1 cellular context compared by ENCODE assay signal in the genomic region with DNA sequence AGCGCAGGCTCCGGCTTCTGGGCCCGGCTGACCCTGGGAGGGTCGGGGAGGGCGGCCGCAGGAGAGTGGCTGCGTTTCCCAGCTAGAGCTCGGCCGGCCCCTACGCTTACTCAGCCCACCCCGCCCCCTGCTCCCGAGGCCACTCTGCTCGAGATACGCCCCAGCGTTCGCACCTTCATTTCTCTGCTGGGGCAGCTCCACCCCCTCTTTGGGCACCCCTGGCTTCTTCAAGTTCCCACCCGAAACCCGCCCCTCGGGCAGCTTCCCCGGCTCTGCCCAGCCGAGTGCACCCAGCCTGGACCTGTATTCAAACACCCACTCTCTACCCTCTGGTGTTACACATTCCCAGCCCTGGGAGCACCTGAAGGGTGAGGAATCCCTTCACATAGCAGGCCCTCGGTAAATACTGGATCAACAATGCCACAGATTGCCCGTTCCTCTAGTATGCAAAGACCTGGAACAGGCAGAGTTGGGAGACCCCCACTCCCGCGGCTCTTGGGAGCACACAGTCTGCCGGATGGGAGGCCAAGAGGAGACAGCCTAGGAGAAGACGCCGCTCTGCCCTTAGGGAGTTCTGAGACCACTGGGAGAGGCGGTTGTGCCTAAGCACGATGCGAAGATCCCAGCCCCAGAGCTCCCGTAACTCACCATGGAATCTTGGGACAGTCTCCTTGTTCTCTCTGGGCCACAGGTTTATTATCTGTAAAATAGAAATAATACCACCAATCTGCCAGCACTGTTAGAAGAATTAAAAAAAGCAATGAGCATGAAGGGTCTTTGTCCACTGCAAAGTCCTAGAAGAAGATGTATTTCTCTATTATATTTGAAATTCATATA.
A peak's percentile ranks its signal among the peaks of the same experiment; 100 is the strongest.
TF ChIP-seq lines count a peak whose summit lies in the region.

No MANE protein-coding gene starts in this region.

TF ChIP-seq in HepG2, 621 proteins besides CTCF, POLR2A, EP300 and RAD21 (continued from another document):
- TF ChIP-seq, protein P1, sequence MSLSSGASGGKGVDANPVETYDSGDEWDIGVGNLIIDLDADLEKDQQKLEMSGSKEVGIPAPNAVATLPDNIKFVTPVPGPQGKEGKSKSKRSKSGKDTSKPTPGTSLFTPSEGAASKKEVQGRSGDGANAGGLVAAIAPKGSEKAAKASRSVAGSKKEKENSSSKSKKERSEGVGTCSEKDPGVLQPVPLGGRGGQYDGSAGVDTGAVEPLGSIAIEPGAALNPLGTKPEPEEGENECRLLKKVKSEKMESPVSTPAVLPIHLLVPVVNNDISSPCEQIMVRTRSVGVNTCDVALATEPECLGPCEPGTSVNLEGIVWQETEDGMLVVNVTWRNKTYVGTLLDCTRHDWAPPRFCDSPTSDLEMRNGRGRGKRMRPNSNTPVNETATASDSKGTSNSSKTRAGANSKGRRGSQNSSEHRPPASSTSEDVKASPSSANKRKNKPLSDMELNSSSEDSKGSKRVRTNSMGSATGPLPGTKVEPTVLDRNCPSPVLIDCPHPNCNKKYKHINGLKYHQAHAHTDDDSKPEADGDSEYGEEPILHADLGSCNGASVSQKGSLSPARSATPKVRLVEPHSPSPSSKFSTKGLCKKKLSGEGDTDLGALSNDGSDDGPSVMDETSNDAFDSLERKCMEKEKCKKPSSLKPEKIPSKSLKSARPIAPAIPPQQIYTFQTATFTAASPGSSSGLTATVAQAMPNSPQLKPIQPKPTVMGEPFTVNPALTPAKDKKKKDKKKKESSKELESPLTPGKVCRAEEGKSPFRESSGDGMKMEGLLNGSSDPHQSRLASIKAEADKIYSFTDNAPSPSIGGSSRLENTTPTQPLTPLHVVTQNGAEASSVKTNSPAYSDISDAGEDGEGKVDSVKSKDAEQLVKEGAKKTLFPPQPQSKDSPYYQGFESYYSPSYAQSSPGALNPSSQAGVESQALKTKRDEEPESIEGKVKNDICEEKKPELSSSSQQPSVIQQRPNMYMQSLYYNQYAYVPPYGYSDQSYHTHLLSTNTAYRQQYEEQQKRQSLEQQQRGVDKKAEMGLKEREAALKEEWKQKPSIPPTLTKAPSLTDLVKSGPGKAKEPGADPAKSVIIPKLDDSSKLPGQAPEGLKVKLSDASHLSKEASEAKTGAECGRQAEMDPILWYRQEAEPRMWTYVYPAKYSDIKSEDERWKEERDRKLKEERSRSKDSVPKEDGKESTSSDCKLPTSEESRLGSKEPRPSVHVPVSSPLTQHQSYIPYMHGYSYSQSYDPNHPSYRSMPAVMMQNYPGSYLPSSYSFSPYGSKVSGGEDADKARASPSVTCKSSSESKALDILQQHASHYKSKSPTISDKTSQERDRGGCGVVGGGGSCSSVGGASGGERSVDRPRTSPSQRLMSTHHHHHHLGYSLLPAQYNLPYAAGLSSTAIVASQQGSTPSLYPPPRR (CRISPR knock-in tag; IDR thresholded peaks at IDR 0.05; ENCODE audit: borderline replicate concordance) = no peak
- 0 out of 2 replicates have a peak, but pooled peaks have one; percentile 2 for TF ChIP-seq HOXA9 (CRISPR knock-in tag; IDR thresholded peaks at IDR 0.05; ENCODE audit: borderline replicate concordance)
- TF ChIP-seq FOXC1 (CRISPR knock-in tag; IDR thresholded peaks at IDR 0.05; ENCODE audit: borderline replicate concordance) = 0 out of 2 replicates have a peak, but pooled peaks have one; percentile 15
- TF ChIP-seq MEF2D (CRISPR knock-in tag; IDR thresholded peaks at IDR 0.05) = no peak
- TF ChIP-seq KLF9 (CRISPR knock-in tag; IDR thresholded peaks at IDR 0.05; ENCODE audit: low read depth) = 0 out of 2 replicates have a peak, but pooled peaks have one; percentile 2
- no peak for TF ChIP-seq NR2F1 (CRISPR knock-in tag; IDR thresholded peaks at IDR 0.05)
- no peak for TF ChIP-seq ZNF652 (CRISPR knock-in tag; IDR thresholded peaks at IDR 0.05; ENCODE audit: borderline replicate concordance, low read depth)
TF ChIP-seq in HepG2: peak in this region for 32.
